Comparison of ENCODE assay signal across 13 cellular contexts in the genomic region with DNA sequence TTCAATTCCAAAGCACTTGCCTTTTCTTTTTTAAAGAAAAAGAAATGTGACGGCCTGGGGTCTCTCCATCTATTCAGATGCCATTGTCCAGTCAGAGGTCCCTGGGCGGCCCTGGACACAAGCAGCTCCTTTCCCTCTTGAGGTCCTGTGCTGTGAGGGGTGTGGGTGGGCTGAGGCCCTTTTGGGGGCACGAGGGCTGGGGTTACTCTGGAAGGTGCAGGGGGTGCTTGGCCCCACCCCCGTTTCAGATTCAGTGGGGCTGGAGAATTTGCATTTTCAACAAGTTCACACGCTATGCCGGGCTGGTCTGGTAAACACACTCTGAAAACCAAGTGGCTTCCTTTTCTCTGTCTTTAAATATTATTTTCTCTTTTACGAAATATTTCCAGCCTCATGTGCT.
DNase-seq lines count a peak whose midpoint lies in the region; ATAC-seq and TF ChIP-seq lines count a peak whose summit lies in the region.
"Had no signal": no experiment of that assay in that cellular context is flagged by ENCODE, and none has a peak within 500 bp of the region (broad histone marks: within the 10 kb centered on the region; RNA-seq: fewer than 3 reads in every experiment).

No MANE protein-coding gene starts in this region.

- H3K4me3 ChIP-seq in spleen = no peak overlapping the region
- no peak overlapping the region for H3K4me3 ChIP-seq in ovary
- H3K4me3 ChIP-seq: mucosa of descending colon, PC-9 had no signal

- H3K27me3 ChIP-seq in spleen (replicated peaks in 1 of 7) = peaks cover 0 to 6% (median 0%) of the 10 kb centered on the region in 7 donors
- H3K27me3 ChIP-seq in ovary = no peaks in the 10 kb centered on the region

- no peak for TF ChIP-seq EP300 in ovary (IDR thresholded peaks at IDR 0.05)

- ATAC-seq in GM18873 (IDR thresholded peaks at IDR 0.05; ENCODE audit: low FRiP score, unreplicated experiment) (peak; percentile 35), GM21576 (IDR thresholded peaks at IDR 0.05; ENCODE audit: unreplicated experiment) (peak; percentile 48), HG03175 (IDR thresholded peaks at IDR 0.05; ENCODE audit: unreplicated experiment) (peak; percentile 32)
- ATAC-seq: activated CD8-positive, alpha-beta T cell treated with anti-CD3 and anti-CD28 coated beads, Interleukin-2, amount 10 ng/mL, durations not matched to agents 7 days and 5 days; CD8-positive, alpha-beta T cell had no signal

- no peaks in the 10 kb centered on the region for H3K36me3 ChIP-seq in spleen
- H3K36me3 ChIP-seq in ovary = no peaks in the 10 kb centered on the region

- no peak for TF ChIP-seq POLR2A in spleen (IDR thresholded peaks at IDR 0.05)
- no peak for TF ChIP-seq POLR2A in ovary (IDR thresholded peaks at IDR 0.05)

- no peaks in the 10 kb centered on the region for H3K9me3 ChIP-seq in spleen
- H3K9me3 ChIP-seq in ovary = no peaks in the 10 kb centered on the region
- H3K9me3 ChIP-seq: mucosa of descending colon had no signal

- H3K4me1 ChIP-seq in spleen (peaks cover 0 to 26% (median 9%) of the 10 kb centered on the region in 6 donors), ovary (ENCODE audit: insufficient read depth) (no peaks in the 10 kb centered on the region)

- TF ChIP-seq CTCF in spleen (IDR thresholded peaks at IDR 0.05 in 8 of 11, conservative IDR thresholded peaks at IDR 0.05 in 3 of 11) (no peak), ovary (IDR thresholded peaks at IDR 0.05) (no peak)

- DNase-seq in spleen (peak; percentile 67), ovary (no peak), NCI-H69 (lab: John Stamatoyannopoulos, UW) (no peak)
- no peak for DNase-seq in activated CD4-positive, CD25-positive, alpha-beta regulatory T cell treated with anti-CD3 and anti-CD28 coated beads, Interleukin-2, amount 50 U/mL, for 72 hours
- DNase-seq: activated CD8-positive, alpha-beta T cell treated with anti-CD3 and anti-CD28 coated beads, Interleukin-2, amount 10 ng/mL, durations not matched to agents 7 days and 5 days; CD8-positive, alpha-beta T cell; GF-D8; mucosa of descending colon; NCI-H2227 treated with DMSO at 0.1 percent for 48 hours; PC-9 had no signal

- 54 to 79% (median 75%) methylated on average over 7 of the region's 7 CpGs for WGBS in spleen, 5 donors
- WGBS in ovary, 3 donors = 79 to 84% (median 83%) methylated on average over 7 of the region's 7 CpGs

- intact Hi-C loops in spleen (cut with DNase I; ENCODE audit: low total_unique reads) = no loop called here
- intact Hi-C loops in ovary (cut with DNase I) = no loop called here

- peak overlapping the region in 1 of 8 donors; percentile 19 for H3K27ac ChIP-seq in spleen
- no peak overlapping the region for H3K27ac ChIP-seq in ovary
- H3K27ac ChIP-seq: PC-9 had no signal
